11 cellular contexts compared by ENCODE assay signal in genomic region chr19:1471514-1472107, GRCh38. TPM values are rescaled to one million over a fixed set of nuclear protein-coding genes. Genes with fewer than 3 reads are reported as not detected.
DNase-seq lines count a peak whose midpoint lies in the region; ATAC-seq and TF ChIP-seq lines count a peak whose summit lies in the region.
"Had no signal": no experiment of that assay in that cellular context is flagged by ENCODE, and none has a peak within 500 bp of the region (broad histone marks: within the 10 kb centered on the region; RNA-seq: fewer than 3 reads in every experiment).

No MANE protein-coding gene starts in this region.

- H3K27me3 Mint-ChIP-seq in natural killer cell (ENCODE audit: low read depth in 2 of 2): peaks cover 0 to 5% of the 10 kb centered on the region in 2 donors
- no peaks in the 10 kb centered on the region for H3K27me3 Mint-ChIP-seq in natural killer cell treated with Interleukin-12 subunit alpha and Interleukin-12 subunit beta and Interleukin-15 and Interleukin-18, amount 100 ng/mL, for 72 hours

- no peak overlapping the region for H3K27ac Mint-ChIP-seq in natural killer cell
- H3K27ac Mint-ChIP-seq in natural killer cell treated with Interleukin-12 subunit alpha and Interleukin-12 subunit beta and Interleukin-15 and Interleukin-18, amount 100 ng/mL, for 72 hours: no peak overlapping the region
- H3K27ac Mint-ChIP-seq: nephron progenitor cell had no signal

- peaks cover 65% of the 10 kb centered on the region for H3K4me1 ChIP-seq in suprapubic skin

- TF ChIP-seq POLR2A in suprapubic skin (IDR thresholded peaks at IDR 0.05): no peak

- H3K4me3 ChIP-seq in foreskin fibroblast (ENCODE audit: low read depth in 1 of 2, low read length in 2 of 2) (no peak overlapping the region), suprapubic skin (peak overlapping the region; percentile 51)

- no peaks in the 10 kb centered on the region for H3K36me3 Mint-ChIP-seq in natural killer cell
- H3K36me3 Mint-ChIP-seq in natural killer cell treated with Interleukin-12 subunit alpha and Interleukin-12 subunit beta and Interleukin-15 and Interleukin-18, amount 100 ng/mL, for 72 hours: no peaks in the 10 kb centered on the region

- H3K27ac ChIP-seq in suprapubic skin: no peak overlapping the region

- TF ChIP-seq CTCF in natural killer cell (IDR thresholded peaks at IDR 0.05) (no peak), foreskin fibroblast (IDR thresholded peaks at IDR 0.05; ENCODE audit: low read depth, low read length) (peak; percentile 8), suprapubic skin (IDR thresholded peaks at IDR 0.05) (no peak)

- no CpG with 5 or more reads among the region's 22 CpGs for WGBS in suprapubic skin

- peaks cover 0 to 18% of the 10 kb centered on the region in 2 donors for H3K4me1 Mint-ChIP-seq in natural killer cell
- H3K4me1 Mint-ChIP-seq in natural killer cell treated with Interleukin-12 subunit alpha and Interleukin-12 subunit beta and Interleukin-15 and Interleukin-18, amount 100 ng/mL, for 72 hours (ENCODE audit: low read depth in 2 of 2): peaks cover 0 to 11% of the 10 kb centered on the region in 2 donors

- H3K36me3 ChIP-seq in suprapubic skin: peaks cover 9% of the 10 kb centered on the region

- ATAC-seq in natural killer cell: no peak
- no peak for ATAC-seq in natural killer cell treated with Interleukin-12 subunit alpha and Interleukin-12 subunit beta and Interleukin-15 and Interleukin-18, amount 100 ng/mL, for 72 hours

- no peak for TF ChIP-seq EP300 in suprapubic skin (IDR thresholded peaks at IDR 0.05)

- H3K9me3 ChIP-seq in suprapubic skin: no peaks in the 10 kb centered on the region
- H3K9me3 ChIP-seq: HAP-1 had no signal

- no peaks in the 10 kb centered on the region for H3K9me3 Mint-ChIP-seq in natural killer cell
- no peaks in the 10 kb centered on the region for H3K9me3 Mint-ChIP-seq in natural killer cell treated with Interleukin-12 subunit alpha and Interleukin-12 subunit beta and Interleukin-15 and Interleukin-18, amount 100 ng/mL, for 72 hours
- H3K9me3 Mint-ChIP-seq: nephron progenitor cell had no signal

- no peak for DNase-seq in natural killer cell
- no peak for DNase-seq in natural killer cell treated with Interleukin-12 subunit alpha and Interleukin-12 subunit beta and Interleukin-15 and Interleukin-18, amount 100 ng/mL, for 72 hours (ENCODE audit: low spot score)
- peak; percentile 56 for DNase-seq in RKO (ENCODE audit: low spot score)
- peak in 1 of 2 donors; percentile 58 for DNase-seq in foreskin fibroblast
- no peak for DNase-seq in suprapubic skin (ENCODE audit: low spot score in 2 of 2)
- DNase-seq in effector CD8-positive, alpha-beta T cell (lab: John Stamatoyannopoulos, UW): no peak
- DNase-seq in SHP77 treated with DMSO at 0.1 percent for 48 hours (lab: John Stamatoyannopoulos, UW): no peak
- no peak for DNase-seq in NCI-H2081 (lab: John Stamatoyannopoulos, UW)
- DNase-seq: NCI-H1436 treated with DMSO at 0.1 percent for 48 hours had no signal

- peak overlapping the region; percentile 42 for H3K4me3 Mint-ChIP-seq in natural killer cell
- H3K4me3 Mint-ChIP-seq in natural killer cell treated with Interleukin-12 subunit alpha and Interleukin-12 subunit beta and Interleukin-15 and Interleukin-18, amount 100 ng/mL, for 72 hours: no peak overlapping the region

- intact Hi-C loops in natural killer cell (cut with micrococcal nuclease): no loop called here

- peaks cover 75% of the 10 kb centered on the region for H3K27me3 ChIP-seq in suprapubic skin

RNA-seq across cellular contexts. Expression of gene C19orf25, which starts 7.4 kb away (rescaled TPM):
- total RNA-seq in natural killer cell (10 to 100 TPM; 30.2 to 42.2 (median 34.3) TPM), suprapubic skin (10 to 100 TPM; 25.1 to 41.2 (median 36.4) TPM)
- total RNA-seq in natural killer cell treated with Interleukin-12 subunit alpha and Interleukin-12 subunit beta and Interleukin-15 and Interleukin-18, amount 100 ng/mL, for 72 hours: 10 to 100 TPM; 45.1 to 58.4 TPM

RNA-seq across cellular contexts. Expression of gene PCSK4, which starts 18.5 kb away (rescaled TPM):
- 1 to 10 TPM; 4.1 to 6.0 (median 5.3) TPM for total RNA-seq in natural killer cell
- 1 to 10 TPM; 1.2 to 2.3 TPM for total RNA-seq in natural killer cell treated with Interleukin-12 subunit alpha and Interleukin-12 subunit beta and Interleukin-15 and Interleukin-18, amount 100 ng/mL, for 72 hours
- 1 to 10 TPM; 1.4 to 6.6 (median 3.8) TPM for total RNA-seq in suprapubic skin

RNA-seq across cellular contexts. Expression of gene REEP6, which starts 19.4 kb away (rescaled TPM):
- total RNA-seq in natural killer cell (1 to 10 TPM; 3.9 to 5.0 (median 4.3) TPM), suprapubic skin (10 to 100 TPM in 1 of 4 donors, 1 to 10 TPM in 3; 3.2 to 11.8 (median 8.1) TPM)
- total RNA-seq in natural killer cell treated with Interleukin-12 subunit alpha and Interleukin-12 subunit beta and Interleukin-15 and Interleukin-18, amount 100 ng/mL, for 72 hours: 1 to 10 TPM; 1.7 to 3.2 TPM

RNA-seq across cellular contexts. Expression of gene APC2, which starts 21.7 kb away (rescaled TPM):
- total RNA-seq in natural killer cell: under 1 TPM; 0.14 to 0.58 (median 0.27) TPM
- total RNA-seq in natural killer cell treated with Interleukin-12 subunit alpha and Interleukin-12 subunit beta and Interleukin-15 and Interleukin-18, amount 100 ng/mL, for 72 hours: under 1 TPM; 0.05 to 0.17 TPM
- under 1 TPM in 3 of 4 donors, not detected in 1; 0.08 to 0.30 (median 0.26) TPM for total RNA-seq in suprapubic skin

RNA-seq across cellular contexts. Expression of gene RPS15, which starts 33.4 kb away (rescaled TPM):
- total RNA-seq in natural killer cell: 100 to 1,000 TPM; 731 to 872 (median 837) TPM
- 1,000 to 10,000 TPM in 1 of 2 donors, 100 to 1,000 TPM in 1; 757 to 1,081 TPM for total RNA-seq in natural killer cell treated with Interleukin-12 subunit alpha and Interleukin-12 subunit beta and Interleukin-15 and Interleukin-18, amount 100 ng/mL, for 72 hours
- total RNA-seq in suprapubic skin: 1,000 to 10,000 TPM; 1,802 to 3,909 (median 2,793) TPM
